Comparison of ENCODE assay signal across 5 cellular contexts in the genomic region with DNA sequence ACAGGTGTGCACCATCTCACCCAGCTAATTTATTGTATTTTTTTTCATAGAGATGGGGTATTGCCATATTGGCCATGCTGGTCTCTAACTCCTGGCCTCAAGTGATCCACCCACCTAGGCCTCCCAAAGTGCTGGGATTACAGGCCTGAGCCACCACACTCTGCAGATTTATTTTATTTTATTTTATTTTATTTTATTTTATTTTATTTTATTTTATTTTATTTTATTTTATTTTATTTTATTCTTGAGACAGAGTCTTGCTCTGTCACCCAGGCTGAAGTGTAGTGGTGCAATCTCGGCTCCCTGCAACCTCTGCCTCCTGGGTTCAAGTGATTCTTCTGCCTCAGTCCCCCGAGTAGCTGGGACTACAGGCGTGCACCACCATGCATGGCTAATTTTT. TPM values are rescaled to one million over a fixed set of nuclear protein-coding genes. Genes with fewer than 3 reads are reported as not detected.
"Had no signal": no experiment of that assay in that cellular context is flagged by ENCODE, and none has a peak within 500 bp of the region (broad histone marks: within the 10 kb centered on the region; RNA-seq: fewer than 3 reads in every experiment).

No MANE protein-coding gene starts in this region.

RNA-seq across cellular contexts. Expression of a gene that starts 15.0 kb away (rescaled TPM):
- total RNA-seq: activated naive CD8-positive, alpha-beta T cell treated with anti-CD3 and anti-CD28 coated beads, Interleukin-2, amount 10 ng/mL, durations not matched to agents 7 days and 5 days; activated T-cell treated with anti-CD3 and anti-CD28 coated beads, Interleukin-2, amount 50 U/mL, for 72 hours; activated T-helper 1 cell treated with anti-CD3 and anti-CD28 coated beads, Interleukin-12 subunit alpha, Interleukin-12 subunit beta, Interleukin-2, Interleukin-4 antibody, amounts not matched to agents 30 ng/mL and 10 ng/mL and 1 ng/mL, durations not matched to agents 14 hours and 24 hours and 36 hours; activated T-helper 17 cell treated with anti-CD3 and anti-CD28 coated beads, Interleukin-2, amount 50 U/mL, for 72 hours; activated T-helper 2 cell treated with anti-CD3 and anti-CD28 coated beads, Interferon-gamma antibody, Interleukin-2, Interleukin-4, amounts not matched to agents 10 μg/mL and 5 μg/mL and 100 μg/mL, durations not matched to agents 14 hours and 24 hours and 36 hours had no signal
